ENCODE assay signal across 12 cellular contexts in the genomic region with DNA sequence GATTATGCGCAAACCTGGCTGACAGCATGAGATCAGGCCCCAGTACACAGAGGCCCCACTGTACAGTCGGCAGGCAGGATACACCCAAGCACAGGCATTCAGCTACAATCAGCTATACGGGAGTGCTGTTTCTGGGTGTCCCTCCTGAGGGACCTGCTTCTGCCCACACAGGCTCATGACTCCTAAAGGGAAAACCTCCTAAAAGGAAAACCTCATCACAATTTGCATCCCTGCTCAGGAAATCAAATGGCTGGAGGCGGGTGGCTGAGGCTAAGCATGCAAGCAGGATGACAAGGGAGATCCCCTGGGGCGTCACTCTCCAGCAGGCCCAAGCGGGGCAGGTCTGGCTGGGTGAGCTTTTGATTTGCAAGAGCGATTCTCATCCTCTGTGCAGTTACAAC.
A peak's percentile ranks its signal among the peaks of the same experiment; 100 is the strongest.
DNase-seq lines count a peak whose midpoint lies in the region; ATAC-seq, FAIRE-seq and TF ChIP-seq lines count a peak whose summit lies in the region.
"Had no signal": no experiment of that assay in that cellular context is flagged by ENCODE, and none has a peak within 500 bp of the region (broad histone marks: within the 10 kb centered on the region; RNA-seq: fewer than 3 reads in every experiment).

No MANE protein-coding gene starts in this region.

- POLR2A ChIA-PET in GM12878 (lab: Charles Lee): no interaction called here

- no peak overlapping the region for H3K27ac ChIP-seq in GM12878 (ENCODE audit: control insufficient read depth, insufficient read depth)
- H3K27ac ChIP-seq in WERI-Rb-1: no peak overlapping the region
- H3K27ac ChIP-seq: C4-2B, neural progenitor cell had no signal

- H3K4me3 ChIP-seq in GM12878 (no peak overlapping the region), WERI-Rb-1 (ENCODE audit: low read depth, low read length) (no peak overlapping the region)
- H3K4me3 ChIP-seq: K562, neural progenitor cell had no signal

- H3K4me1 Mint-ChIP-seq in stimulated activated naive CD8-positive, alpha-beta T cell treated with anti-CD3 and anti-CD28 coated beads, Interleukin-15, amount 100 ng/mL, for 72 hours: peaks cover 64% of the 10 kb centered on the region

- H2AFZ ChIP-seq in GM12878 (ENCODE audit: control insufficient read depth, low read depth, low read length): no peak overlapping the region
- H2AFZ ChIP-seq: neural progenitor cell had no signal

- H3K36me3 ChIP-seq in GM12878 (ENCODE audit: control insufficient read depth in 2 of 2, insufficient read depth in 2 of 2, low read length in 1 of 2) (no peaks in the 10 kb centered on the region), WERI-Rb-1 (no peaks in the 10 kb centered on the region)
- H3K36me3 ChIP-seq: neural progenitor cell had no signal

- H3K27ac Mint-ChIP-seq in stimulated activated naive CD8-positive, alpha-beta T cell treated with anti-CD3 and anti-CD28 coated beads, Interleukin-15, amount 100 ng/mL, for 72 hours: no peak overlapping the region

- SMC1A ChIA-PET in GM12878 (lab: Charles Lee; ENCODE audit: uncharacterized antibody, unreplicated experiment): no interaction called here

- no peak for TF ChIP-seq CTCF in GM12878 (IDR thresholded peaks at IDR 0.05 in 2 of 3, conservative IDR thresholded peaks at IDR 0.05 in 1 of 3; ENCODE audit: control insufficient read depth in 2 of 3, extremely low read depth in 1 of 3, insufficient read depth in 1 of 3, low read depth in 3 of 3, low read length in 3 of 3)
- TF ChIP-seq CTCF in WERI-Rb-1 (IDR thresholded peaks at IDR 0.05; ENCODE audit: low read depth, low read length): no peak

- no peak for TF ChIP-seq POLR2A in GM12878 (IDR thresholded peaks at IDR 0.05; ENCODE audit: low read depth, low read length)

- RAD21 ChIA-PET in GM12878 (lab: Charles Lee; ENCODE audit: unreplicated experiment): no interaction called here

- peak; percentile 34 for ATAC-seq in stimulated activated naive CD8-positive, alpha-beta T cell treated with anti-CD3 and anti-CD28 coated beads, Interleukin-15, Interleukin-2, amounts not matched to agents 100 U/mL and 50 U/mL, for 24 hours
- ATAC-seq in stimulated activated naive CD8-positive, alpha-beta T cell treated with anti-CD3 and anti-CD28 coated beads, Interleukin-15, amount 100 ng/mL, for 72 hours: no peak
- ATAC-seq in HG02981 (IDR thresholded peaks at IDR 0.05; ENCODE audit: unreplicated experiment) (peak; percentile 77), GM12878 (peak; percentile 85)
- ATAC-seq: K562 had no signal

- peaks cover 7 to 9% of the 10 kb centered on the region in 2 donors for H3K9me3 Mint-ChIP-seq in stimulated activated naive CD8-positive, alpha-beta T cell treated with anti-CD3 and anti-CD28 coated beads, Interleukin-15, amount 100 ng/mL, for 72 hours
- H3K9me3 Mint-ChIP-seq: neural progenitor cell had no signal

- no peak for TF ChIP-seq RAD21 in GM12878 (IDR thresholded peaks at IDR 0.05; ENCODE audit: insufficient read depth, low read depth, low read length)

- intact Hi-C loops in GM12878 (cut with micrococcal nuclease; ENCODE audit: unreplicated experiment): no loop called here

- DNase-seq in stimulated activated naive CD8-positive, alpha-beta T cell treated with anti-CD3 and anti-CD28 coated beads, Interleukin-15, Interleukin-2, amounts not matched to agents 100 U/mL and 50 U/mL, for 24 hours: peak; percentile 41
- no peak for DNase-seq in stimulated activated naive CD8-positive, alpha-beta T cell treated with anti-CD3 and anti-CD28 coated beads, Interleukin-15, amount 100 ng/mL, for 72 hours
- DNase-seq in GM12878 (ENCODE audit: low read depth, low spot score): no peak
- DNase-seq in WERI-Rb-1: no peak
- no peak for DNase-seq in ACHN
- DNase-seq in hippocampal formation (lab: John Stamatoyannopoulos, UW): no peak
- no peak for DNase-seq in amniotic stem cell (lab: John Stamatoyannopoulos, UW)
- DNase-seq: activated CD4-positive, CD25-positive, alpha-beta regulatory T cell treated with anti-CD3 and anti-CD28 coated beads, Interleukin-2, amount 50 U/mL, for 72 hours had no signal

- H3K4me1 ChIP-seq in GM12878 (ENCODE audit: control insufficient read depth, insufficient read depth, low read length): peaks cover 17% of the 10 kb centered on the region

- 37% methylated on average over 7 of the region's 7 CpGs for WGBS in GM12878 (ENCODE audit: insufficient coverage, insufficient replicate concordance, low lambda C conversion rate, missing lambda C conversion rate)

- H4K20me1 ChIP-seq in GM12878 (ENCODE audit: control insufficient read depth, insufficient read depth): no peaks in the 10 kb centered on the region

- no peak for FAIRE-seq in GM12878 (lab: Jason Lieb, UNC)
- FAIRE-seq: K562 had no signal

- H3K4me2 ChIP-seq in GM12878 (ENCODE audit: control insufficient read depth, insufficient read depth): no peak overlapping the region
- H3K4me2 ChIP-seq: neural progenitor cell had no signal

- H3K27me3 ChIP-seq in GM12878 (replicated peaks in 1 of 2; ENCODE audit: control insufficient read depth in 2 of 2, insufficient read depth in 2 of 2, low read length in 1 of 2) (no peaks in the 10 kb centered on the region), WERI-Rb-1 (ENCODE audit: insufficient read depth, low read depth, severe bottlenecking) (peaks cover 72% of the 10 kb centered on the region)
- H3K27me3 ChIP-seq: neural progenitor cell had no signal

- TF ChIP-seq EP300 in GM12878 (IDR thresholded peaks at IDR 0.05; ENCODE audit: borderline replicate concordance in 1 of 2, control insufficient read depth in 1 of 2, low read depth in 2 of 2, low read length in 2 of 2): no peak

- BruUV-seq in GM12878 (replicated peaks; lab: Mats Ljungman, UMichigan): no TSS peak

- no peaks in the 10 kb centered on the region for H3K27me3 Mint-ChIP-seq in stimulated activated naive CD8-positive, alpha-beta T cell treated with anti-CD3 and anti-CD28 coated beads, Interleukin-15, amount 100 ng/mL, for 72 hours

- H3K4me3 Mint-ChIP-seq in stimulated activated naive CD8-positive, alpha-beta T cell treated with anti-CD3 and anti-CD28 coated beads, Interleukin-15, amount 100 ng/mL, for 72 hours: no peak overlapping the region
- H3K4me3 Mint-ChIP-seq: neural progenitor cell had no signal

- CTCF ChIA-PET in GM12878 (lab: Yijun Ruan, JAX): interaction anchor here (0.6 to 1.6 kb wide), 4 partner anchors 9 to 402 kb away, joined by 3 to 4 read pairs (median 3); no protein-coding TSS in a partner anchor

- no peaks in the 10 kb centered on the region for H3K79me2 ChIP-seq in GM12878 (ENCODE audit: control insufficient read depth, insufficient read depth, low read length)

- in situ Hi-C loops in GM12878 (cut with MboI) (no loop called here), ACHN (cut with HindIII; ENCODE audit: low pct_ligation_motif_present, low pct_unique_long_range_greater_than_20kb, low sequenced_read_pairs) (no loop called here)

- H3K9me3 ChIP-seq in GM12878 (replicated peaks; ENCODE audit: control insufficient read depth, insufficient read depth, low read length) (no peaks in the 10 kb centered on the region), WERI-Rb-1 (ENCODE audit: severe bottlenecking) (peaks cover 2% of the 10 kb centered on the region)

- no peak overlapping the region for H3K9ac ChIP-seq in GM12878 (ENCODE audit: control insufficient read depth, insufficient read depth, low read length)
- H3K9ac ChIP-seq: neural progenitor cell had no signal

TF ChIP-seq in GM12878, 131 proteins besides CTCF, POLR2A, EP300 and RAD21:
- TF ChIP-seq SUPT20H (IDR thresholded peaks at IDR 0.05; ENCODE audit: borderline replicate concordance, control insufficient read depth, low read depth, low read length): no peak
- TF ChIP-seq EED (IDR thresholded peaks at IDR 0.05; ENCODE audit: low read depth): peak; percentile 54
- TF ChIP-seq SIX5 (IDR thresholded peaks at IDR 0.05; ENCODE audit: low read depth, low read length, severe bottlenecking): no peak
TF ChIP-seq in GM12878: peak in this region for 1.
